ENCODE assay signal across 19 cellular contexts in genomic region chr14:98501335-98501734, GRCh38.
DNase-seq lines count a peak whose midpoint lies in the region; ATAC-seq and TF ChIP-seq lines count a peak whose summit lies in the region.
"Had no signal": no experiment of that assay in that cellular context is flagged by ENCODE, and none has a peak within 500 bp of the region (broad histone marks: within the 10 kb centered on the region; RNA-seq: fewer than 3 reads in every experiment).

No MANE protein-coding gene starts in this region.

- H3K27ac Mint-ChIP-seq in immature natural killer cell, result no peak overlapping the region

- intact Hi-C loops in right cardiac atrium (cut with DNase I), result no loop called here

- H3K4me3 ChIP-seq in RWPE2 (ENCODE audit: severe bottlenecking) (no peak overlapping the region), suprapubic skin (no peak overlapping the region), right cardiac atrium (ENCODE audit: low read length) (no peak overlapping the region)
- H3K4me3 ChIP-seq: K562, PC-9 had no signal

- no peak for TF ChIP-seq EP300 in suprapubic skin (IDR thresholded peaks at IDR 0.05)

- no peaks in the 10 kb centered on the region for H3K9me3 Mint-ChIP-seq in immature natural killer cell

- no peaks in the 10 kb centered on the region for H3K36me3 Mint-ChIP-seq in immature natural killer cell

- H3K4me1 ChIP-seq in RWPE2 (ENCODE audit: insufficient read depth, poor library complexity, severe bottlenecking) (peaks cover 57% of the 10 kb centered on the region), foreskin keratinocyte (peaks cover 42% of the 10 kb centered on the region), suprapubic skin (peaks cover 18% of the 10 kb centered on the region), right cardiac atrium (ENCODE audit: control insufficient read depth, insufficient read depth, low read length) (no peaks in the 10 kb centered on the region)

- WGBS in suprapubic skin, result 69% methylated on average over 7 of the region's 7 CpGs
- 82% methylated on average over 7 of the region's 7 CpGs for WGBS in right cardiac atrium

- H3K27me3 ChIP-seq in RWPE2 (ENCODE audit: insufficient read depth, poor library complexity, severe bottlenecking) (no peaks in the 10 kb centered on the region), foreskin keratinocyte (no peaks in the 10 kb centered on the region), suprapubic skin (no peaks in the 10 kb centered on the region), right cardiac atrium (ENCODE audit: control insufficient read depth, insufficient read depth) (no peaks in the 10 kb centered on the region)

- no peaks in the 10 kb centered on the region for H3K9me3 ChIP-seq in RWPE2 (ENCODE audit: severe bottlenecking)
- no peaks in the 10 kb centered on the region for H3K9me3 ChIP-seq in suprapubic skin
- no peaks in the 10 kb centered on the region for H3K9me3 ChIP-seq in right cardiac atrium (ENCODE audit: control insufficient read depth, low read length)

- H3K27ac ChIP-seq in RWPE2 (ENCODE audit: poor library complexity, severe bottlenecking) (peak overlapping the region; percentile 66), foreskin keratinocyte (peak overlapping the region; percentile 89), suprapubic skin (peak overlapping the region; percentile 46), right cardiac atrium (ENCODE audit: low read length) (no peak overlapping the region)
- H3K27ac ChIP-seq: C4-2B, PC-9 had no signal

- peaks cover 3 to 4% (median 4%) of the 10 kb centered on the region in 3 donors for H3K27me3 Mint-ChIP-seq in immature natural killer cell (ENCODE audit: low read depth in 3 of 3)

- no peak for TF ChIP-seq POLR2A in suprapubic skin (IDR thresholded peaks at IDR 0.05)

- DNase-seq in LoVo (ENCODE audit: low spot score) (peak; percentile 43), RWPE2 (ENCODE audit: low spot score) (peak; percentile 95), foreskin keratinocyte (peak; percentile 89 to 95), suprapubic skin (ENCODE audit: low spot score in 2 of 2) (no peak), immature natural killer cell (no peak), right cardiac atrium (no peak), T-helper 1 cell (no peak)
- DNase-seq: DMS 273 treated with DMSO at 0.1 percent for 48 hours, GF-D8, HCEC 1CT, NCI-H1417 treated with DMSO at 0.1 percent for 48 hours, NCI-H1930, NCI-H2171 treated with DMSO at 0.1 percent for 48 hours, NCI-H446 treated with DMSO at 0.1 percent for 48 hours, NCI-H748 treated with DMSO at 0.1 percent for 48 hours, PC-9, SHP77 had no signal

- H3K36me3 ChIP-seq in RWPE2 (ENCODE audit: low read depth), result no peaks in the 10 kb centered on the region
- H3K36me3 ChIP-seq in suprapubic skin, result no peaks in the 10 kb centered on the region

- H3K4me1 Mint-ChIP-seq in immature natural killer cell, result no peaks in the 10 kb centered on the region

- TF ChIP-seq CTCF in RWPE2 (IDR thresholded peaks at IDR 0.05; ENCODE audit: poor library complexity, severe bottlenecking) (no peak), foreskin keratinocyte (conservative IDR thresholded peaks at IDR 0.05) (no peak), suprapubic skin (IDR thresholded peaks at IDR 0.05) (no peak)

- ATAC-seq in RWPE2 (ENCODE audit: low read depth), result peak; percentile 84
- ATAC-seq in foreskin keratinocyte, result peak; percentile 89
- no peak for ATAC-seq in right cardiac atrium
- ATAC-seq: K562 had no signal

- no peak overlapping the region for H3K4me3 Mint-ChIP-seq in immature natural killer cell

Comparison
In these comparisons a context has a peak if more than half of its experiments do, and no peak if none do; other contexts are left out.
1. DNase-seq: peak in LoVo (single experiment), RWPE2 (single experiment) and foreskin keratinocyte (2 of 2); none in suprapubic skin (0 of 2), immature natural killer cell (0 of 3), right cardiac atrium (0 of 3) and T-helper 1 cell (0 of 5).
2. ATAC-seq: peak in RWPE2 (single experiment) and foreskin keratinocyte (single experiment); none in right cardiac atrium (0 of 2).